Comparison of ENCODE assay signal across 28 cellular contexts in the genomic region with DNA sequence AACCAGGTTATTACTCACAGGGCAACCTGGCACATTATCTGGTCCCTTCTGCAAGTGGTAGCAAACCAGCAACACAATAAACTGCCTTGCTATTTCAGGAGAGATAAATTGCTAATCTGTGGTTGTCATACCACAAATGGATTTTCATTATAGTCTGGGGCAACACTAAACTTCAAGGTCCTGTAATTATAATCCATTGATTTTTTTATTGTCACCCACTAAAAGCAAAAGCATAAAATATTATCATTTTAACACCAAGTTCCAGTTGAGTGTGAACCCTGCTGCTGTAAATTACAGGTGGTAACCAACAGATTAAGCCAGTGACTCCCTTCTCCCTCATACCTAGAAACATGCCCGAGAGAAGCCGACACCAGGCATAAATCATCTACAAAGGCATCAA. TPM values are rescaled to one million over a fixed set of nuclear protein-coding genes. Genes with fewer than 3 reads are reported as not detected.
"Had no signal": no experiment of that assay in that cellular context is flagged by ENCODE, and none has a peak within 500 bp of the region (broad histone marks: within the 10 kb centered on the region; RNA-seq: fewer than 3 reads in every experiment).

No MANE protein-coding gene starts in this region.

- H3K36me3 ChIP-seq: colonic mucosa, esophagus muscularis mucosa, gastroesophageal sphincter, heart left ventricle, prostate gland, sigmoid colon, spleen, tibial artery, upper lobe of left lung had no signal

- H2AFZ ChIP-seq: hepatocyte, parathyroid adenoma had no signal

- H3K9ac ChIP-seq: parathyroid adenoma had no signal

- H3K27ac ChIP-seq: colonic mucosa, esophagus muscularis mucosa, foreskin keratinocyte, gastroesophageal sphincter, heart left ventricle, hepatocyte, parathyroid adenoma, prostate gland, sigmoid colon, spleen, testis, tibial artery, upper lobe of left lung had no signal

- H3K9me3 Mint-ChIP-seq: dendritic cell treated with granulocyte-macrophage colony-stimulating factor and Interleukin-4, amounts not matched to agents 40 ng/mL and 50 ng/mL, for 4 days had no signal

- H3K4me3 Mint-ChIP-seq: dendritic cell treated with granulocyte-macrophage colony-stimulating factor and Interleukin-4, amounts not matched to agents 40 ng/mL and 50 ng/mL, for 4 days; memory B cell; natural killer cell; neural crest cell; stimulated activated memory B cell treated with anti-CD40 and anti-IgM and Interleukin-4, amounts not matched to agents 10 μg/mL and 1 μg/mL and 100 μg/mL, for 72 hours had no signal

- H3K4me1 Mint-ChIP-seq: memory B cell; natural killer cell; neural crest cell; stimulated activated memory B cell treated with anti-CD40 and anti-IgM and Interleukin-4, amounts not matched to agents 10 μg/mL and 1 μg/mL and 100 μg/mL, for 72 hours had no signal

- H3K27ac Mint-ChIP-seq: dendritic cell treated with granulocyte-macrophage colony-stimulating factor and Interleukin-4, amounts not matched to agents 40 ng/mL and 50 ng/mL, for 4 days; memory B cell; natural killer cell; stimulated activated memory B cell treated with anti-CD40 and anti-IgM and Interleukin-4, amounts not matched to agents 10 μg/mL and 1 μg/mL and 100 μg/mL, for 72 hours had no signal

- H3K79me2 ChIP-seq: hepatocyte, parathyroid adenoma had no signal

- H3K4me2 ChIP-seq: hepatocyte had no signal

- DNase-seq: colonic mucosa; effector memory CD4-positive, alpha-beta T cell; foreskin keratinocyte; heart left ventricle; left colon; left ventricle myocardium superior; natural killer cell; right cardiac atrium; sigmoid colon; spleen; stimulated activated CD4-positive, alpha-beta T cell treated with anti-CD3 and anti-CD28 coated beads, Interleukin-4, amount 100 ng/mL, for 4 hours; stimulated activated naive CD8-positive, alpha-beta T cell treated with anti-CD3 and anti-CD28 coated beads, Interleukin-15, Interleukin-2, amounts not matched to agents 100 U/mL and 50 U/mL, for 24 hours; substantia nigra; testis; tibial artery; upper lobe of left lung had no signal

- H3K4me3 ChIP-seq: colonic mucosa, esophagus muscularis mucosa, gastroesophageal sphincter, heart left ventricle, hepatocyte, lung, prostate gland, sigmoid colon, spleen, testis, tibial artery, upper lobe of left lung had no signal

- H3K27me3 Mint-ChIP-seq: dendritic cell treated with granulocyte-macrophage colony-stimulating factor and Interleukin-4, amounts not matched to agents 40 ng/mL and 50 ng/mL, for 4 days; memory B cell; stimulated activated memory B cell treated with anti-CD40 and anti-IgM and Interleukin-4, amounts not matched to agents 10 μg/mL and 1 μg/mL and 100 μg/mL, for 72 hours had no signal

- H3K9me3 ChIP-seq: colonic mucosa, esophagus muscularis mucosa, gastroesophageal sphincter, heart left ventricle, prostate gland, sigmoid colon, spleen, testis, tibial artery, upper lobe of left lung had no signal

- H3K36me3 Mint-ChIP-seq: memory B cell; natural killer cell; stimulated activated memory B cell treated with anti-CD40 and anti-IgM and Interleukin-4, amounts not matched to agents 10 μg/mL and 1 μg/mL and 100 μg/mL, for 72 hours had no signal

- H3K27me3 ChIP-seq: colonic mucosa, heart left ventricle, hepatocyte, sigmoid colon, spleen, testis, tibial artery, upper lobe of left lung had no signal

RNA-seq across cellular contexts. Expression of gene SOX9, which starts 51.1 kb away (rescaled TPM):
- total RNA-seq: endothelial cell of umbilical vein, mononuclear cell, natural killer cell had no signal
- polyA plus RNA-seq: endothelial cell of umbilical vein had no signal
